In the genomic region with DNA sequence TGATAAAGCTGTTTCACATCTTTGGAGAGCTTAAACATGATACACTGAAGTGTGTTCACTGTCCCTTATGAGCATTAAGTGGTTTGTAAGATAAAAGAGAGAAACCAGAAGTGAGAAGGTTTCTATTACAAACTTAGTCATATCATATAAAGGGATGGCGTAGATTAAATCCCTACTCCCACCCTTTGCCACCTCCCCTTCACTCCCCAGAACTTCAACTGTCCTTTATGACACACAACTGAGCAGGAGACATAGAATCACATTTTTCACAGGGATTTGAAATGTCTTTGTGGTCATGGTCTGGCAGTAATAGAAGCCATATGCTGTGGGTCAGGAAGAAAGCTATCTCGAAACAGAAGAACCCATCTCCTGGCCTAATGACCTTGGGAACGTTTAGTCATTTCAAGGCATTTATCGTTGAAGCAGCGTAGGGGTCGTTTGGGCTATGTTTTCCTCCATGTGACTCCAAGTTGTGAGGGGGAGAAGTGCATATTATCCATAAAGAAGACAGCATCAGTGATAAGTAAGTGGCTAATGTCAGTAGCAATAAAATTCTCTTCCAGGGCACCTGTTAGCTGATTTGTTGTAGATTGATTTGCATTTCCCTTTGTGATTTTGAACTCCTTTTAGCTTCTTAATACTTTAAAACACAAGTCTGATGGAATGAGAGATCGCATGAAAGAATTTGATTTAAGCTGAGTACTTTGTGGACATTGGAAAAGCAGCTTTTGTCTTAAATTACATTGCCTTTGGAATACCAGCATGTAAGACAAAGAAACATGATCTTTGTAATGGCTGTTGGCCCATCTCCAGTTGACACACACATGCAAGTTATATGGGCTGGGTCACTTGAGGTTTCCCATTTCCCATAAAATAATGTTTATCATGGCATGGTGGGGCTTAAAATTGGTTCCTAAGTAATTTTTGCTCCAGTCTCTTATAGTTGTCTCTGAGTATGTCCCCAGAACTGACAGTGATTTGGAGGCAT, we compare ENCODE assay signal across 11 cellular contexts.
DNase-seq lines count a peak whose midpoint lies in the region; ATAC-seq and TF ChIP-seq lines count a peak whose summit lies in the region.
"Had no signal": no experiment of that assay in that cellular context is flagged by ENCODE, and none has a peak within 500 bp of the region (broad histone marks: within the 10 kb centered on the region; RNA-seq: fewer than 3 reads in every experiment).

No MANE protein-coding gene starts in this region.

- DNase-seq in H4 (ENCODE audit: low spot score) (peak; percentile 39), HS-27A (ENCODE audit: low read depth) (peak; percentile 52), glutamatergic neuron (no peak), CD1c-positive myeloid dendritic cell (ENCODE audit: extremely low spot score) (no peak), NCI-H1417 (lab: John Stamatoyannopoulos, UW) (no peak), heart left ventricle (no peak), DMS153 (lab: John Stamatoyannopoulos, UW) (no peak)
- DNase-seq: DMS79 treated with DMSO at 0.1 percent for 48 hours; stimulated activated naive CD4-positive, alpha-beta T cell had no signal

- no peak overlapping the region for H3K4me3 Mint-ChIP-seq in glutamatergic neuron (ENCODE audit: unreplicated experiment)

- TF ChIP-seq CTCF in glutamatergic neuron (IDR thresholded peaks at IDR 0.05; ENCODE audit: partially characterized antibody, unreplicated experiment) (no peak), heart left ventricle (IDR thresholded peaks at IDR 0.05) (no peak)

- intact Hi-C loops in heart left ventricle (cut with DNase I), result no loop called here

- no peak for TF ChIP-seq POLR2A in heart left ventricle (IDR thresholded peaks at IDR 0.05)

- peaks cover 0 to 2% (median 0%) of the 10 kb centered on the region in 12 donors for H3K9me3 ChIP-seq in heart left ventricle

- H3K27me3 Mint-ChIP-seq in glutamatergic neuron (ENCODE audit: unreplicated experiment), result no peaks in the 10 kb centered on the region

- H3K4me1 Mint-ChIP-seq in glutamatergic neuron (ENCODE audit: low read depth, unreplicated experiment), result peaks cover 6% of the 10 kb centered on the region

- no peak overlapping the region for H3K27ac ChIP-seq in heart left ventricle
- H3K27ac ChIP-seq: epithelial cell of prostate had no signal

- H3K9me3 Mint-ChIP-seq in glutamatergic neuron (ENCODE audit: unreplicated experiment), result peaks cover 3% of the 10 kb centered on the region

- H3K4me1 ChIP-seq in heart left ventricle, result no peaks in the 10 kb centered on the region

- peak overlapping the region; percentile 6 for H3K27ac Mint-ChIP-seq in glutamatergic neuron (ENCODE audit: unreplicated experiment)

- H3K4me3 ChIP-seq in heart left ventricle, result no peak overlapping the region

- no peaks in the 10 kb centered on the region for H3K36me3 Mint-ChIP-seq in glutamatergic neuron (ENCODE audit: unreplicated experiment)

- H3K27me3 ChIP-seq in heart left ventricle, result no peaks in the 10 kb centered on the region

- WGBS in heart left ventricle, 4 donors, result 44 to 58% (median 52%) methylated on average over 7 of the region's 7 CpGs

- ATAC-seq in GM18511 (IDR thresholded peaks at IDR 0.05; ENCODE audit: unreplicated experiment) (peak; percentile 95), heart left ventricle (no peak)

- H3K36me3 ChIP-seq in heart left ventricle, result no peaks in the 10 kb centered on the region

Comparison
In these comparisons a context has a peak if more than half of its experiments do, and no peak if none do; other contexts are left out.
1. DNase-seq: peak in H4 (single experiment) and HS-27A (single experiment); none in glutamatergic neuron (single experiment), CD1c-positive myeloid dendritic cell (single experiment), NCI-H1417 (0 of 3), heart left ventricle (0 of 5) and DMS153 (single experiment).